ENCODE assay signal across 29 cellular contexts in the genomic region with DNA sequence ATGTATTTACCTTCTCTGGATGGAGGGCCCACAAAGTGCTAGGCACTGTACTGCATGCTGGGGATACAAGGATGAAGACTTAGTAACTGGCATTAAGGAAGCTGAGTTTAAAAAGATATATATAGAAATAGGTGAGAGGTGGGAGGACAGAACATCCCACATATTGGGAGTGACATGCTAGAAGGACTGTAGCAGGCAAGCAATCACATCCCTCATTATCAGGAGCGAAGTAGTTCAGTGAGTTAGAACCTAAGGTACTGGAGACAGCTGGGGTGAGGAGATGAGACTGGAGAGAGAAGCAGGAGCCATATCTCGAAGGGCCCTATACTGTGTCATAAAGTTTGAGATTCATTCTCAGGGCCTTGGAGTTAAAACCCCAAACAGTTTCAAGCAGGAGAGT. TPM values are rescaled to one million over a fixed set of nuclear protein-coding genes. Genes with fewer than 3 reads are reported as not detected.
"Had no signal": no experiment of that assay in that cellular context is flagged by ENCODE, and none has a peak within 500 bp of the region (broad histone marks: within the 10 kb centered on the region; RNA-seq: fewer than 3 reads in every experiment).

No MANE protein-coding gene starts in this region.

- H3K9me3 ChIP-seq: colonic mucosa, esophagus muscularis mucosa, esophagus squamous epithelium, gastrocnemius medialis, gastroesophageal sphincter, heart left ventricle, heart right ventricle had no signal

- ATAC-seq: effector memory CD8-positive, alpha-beta T cell; esophagus mucosa; foreskin keratinocyte; gastrocnemius medialis; gastroesophageal sphincter; heart left ventricle; heart right ventricle had no signal

- DNase-seq: colonic mucosa; cortex of kidney; dorsolateral prefrontal cortex; effector CD4-positive, alpha-beta T cell; effector CD8-positive, alpha-beta T cell; effector memory CD4-positive, alpha-beta T cell; effector memory CD8-positive, alpha-beta T cell; endodermal cell; erythroblast; esophagus squamous epithelium; foreskin fibroblast; foreskin keratinocyte; foreskin melanocyte; gastrocnemius medialis; glutamatergic neuron; heart left ventricle; heart right ventricle had no signal

- H3K27ac Mint-ChIP-seq: dendritic cell treated with granulocyte-macrophage colony-stimulating factor and Interleukin-4, amounts not matched to agents 40 ng/mL and 50 ng/mL, for 4 days; effector memory CD8-positive, alpha-beta T cell; endodermal cell had no signal

- H3K4me3 Mint-ChIP-seq: dendritic cell treated with granulocyte-macrophage colony-stimulating factor and Interleukin-4, amounts not matched to agents 40 ng/mL and 50 ng/mL, for 4 days; effector memory CD8-positive, alpha-beta T cell; endodermal cell had no signal

- H3K9me3 Mint-ChIP-seq: dendritic cell treated with granulocyte-macrophage colony-stimulating factor and Interleukin-4, amounts not matched to agents 40 ng/mL and 50 ng/mL, for 4 days; effector memory CD8-positive, alpha-beta T cell had no signal

- H3K4me1 ChIP-seq: colonic mucosa, esophagus muscularis mucosa, esophagus squamous epithelium, foreskin keratinocyte, gastrocnemius medialis, gastroesophageal sphincter, heart left ventricle, heart right ventricle had no signal

- FAIRE-seq: colon, endometrium, endothelial cell of umbilical vein, frontal cortex had no signal

- H3K36me3 ChIP-seq: colonic mucosa, esophagus muscularis mucosa, esophagus squamous epithelium, gastrocnemius medialis, gastroesophageal sphincter, heart left ventricle, heart right ventricle had no signal

- H3K27ac ChIP-seq: colonic mucosa, coronary artery, dorsolateral prefrontal cortex, epithelial cell of prostate, esophagus muscularis mucosa, esophagus squamous epithelium, foreskin keratinocyte, gastrocnemius medialis, gastroesophageal sphincter, heart left ventricle, heart right ventricle had no signal

- H3K4me3 ChIP-seq: colonic mucosa, coronary artery, dorsolateral prefrontal cortex, esophagus muscularis mucosa, esophagus squamous epithelium, gastrocnemius medialis, gastroesophageal sphincter, heart left ventricle, heart right ventricle had no signal

- H3K27me3 ChIP-seq: colonic mucosa had no signal

RNA-seq across cellular contexts. Expression of a gene that starts 51.9 kb away (rescaled TPM):
- total RNA-seq: dermis microvascular lymphatic vessel endothelial cell, endothelial cell of umbilical vein, frontal cortex, gastrocnemius medialis, glomerular endothelial cell had no signal
- polyA plus RNA-seq: foreskin keratinocyte, heart left ventricle had no signal
